In genomic region chr7:265192-265997, GRCh38 we compare ENCODE assay signal across 29 cellular contexts. TPM values are rescaled to one million over a fixed set of nuclear protein-coding genes. Genes with fewer than 3 reads are reported as not detected.
DNase-seq lines count a peak whose midpoint lies in the region; ATAC-seq, FAIRE-seq and TF ChIP-seq lines count a peak whose summit lies in the region.
"Had no signal": no experiment of that assay in that cellular context is flagged by ENCODE, and none has a peak within 500 bp of the region (broad histone marks: within the 10 kb centered on the region; RNA-seq: fewer than 3 reads in every experiment).

No MANE protein-coding gene starts in this region.

- TF ChIP-seq CTCF in kidney (IDR thresholded peaks at IDR 0.05; ENCODE audit: borderline replicate concordance, extremely low read depth, insufficient read depth) (no peak), spleen (IDR thresholded peaks at IDR 0.05 in 8 of 11, conservative IDR thresholded peaks at IDR 0.05 in 3 of 11) (no peak), coronary artery (IDR thresholded peaks at IDR 0.05) (no peak)

- FAIRE-seq in kidney (lab: Jason Lieb, UNC), result no peak
- FAIRE-seq: A204.1, G401.6, GM19239 had no signal

- no peaks in the 10 kb centered on the region for H3K27me3 ChIP-seq in spleen (replicated peaks in 1 of 7)
- H3K27me3 ChIP-seq: BLaER1 treated with 17β-estradiol and CSF1 and Interleukin-3, amounts not matched to agents 10 nM and 100 nM had no signal

- peaks cover under 1 to 8% of the 10 kb centered on the region in 2 donors for H3K36me3 ChIP-seq in kidney (ENCODE audit: control insufficient read depth in 1 of 2, insufficient read depth in 2 of 2, low read length in 2 of 2)
- H3K36me3 ChIP-seq in spleen, result peaks cover 0 to 9% (median 2%) of the 10 kb centered on the region in 6 donors

- DNase-seq in activated effector memory CD4-positive, alpha-beta T cell treated with anti-CD3 and anti-CD28 coated beads, Interleukin-2, amount 50 U/mL, for 16 hours, result peak; percentile 62
- DNase-seq in activated effector memory CD4-positive, alpha-beta T cell treated with Interleukin-2 at 50 U/mL for 16 hours, result no peak
- DNase-seq in RPMI7951 (ENCODE audit: low read depth), result peak; percentile 69
- peak; percentile 75 for DNase-seq in kidney
- peak; percentile 44 for DNase-seq in spleen
- DNase-seq in coronary artery (ENCODE audit: low spot score), result no peak
- DNase-seq in NCI-H2196 (lab: John Stamatoyannopoulos, UW; ENCODE audit: unreplicated experiment), result no peak
- DNase-seq: activated B cell treated with CpG ODN at 0.5 μM for 24 hours; activated CD4-positive, alpha-beta memory T cell treated with anti-CD3 and anti-CD28 coated beads, Interleukin-2, amount 10 ng/mL, durations not matched to agents 7 days and 5 days; activated T-cell treated with anti-CD3 and anti-CD28 coated beads for 4 hours; GOT3; KG1; midbrain; MV-4-11; NCI-H1694 treated with DMSO at 0.1 percent for 48 hours; NCI-H226; NCI-H82; OCI-M1; stimulated activated CD8-positive, alpha-beta memory T cell treated with anti-CD3 and anti-CD28 coated beads, Interleukin-4, amount 100 ng/mL, for 48 hours had no signal

- H3K4me1 ChIP-seq in kidney (ENCODE audit: control insufficient read depth in 1 of 2, insufficient read depth in 1 of 2, low read depth in 1 of 2, low read length in 2 of 2), result no peaks in the 10 kb centered on the region
- H3K4me1 ChIP-seq in spleen, result peaks cover 0 to 9% (median 0%) of the 10 kb centered on the region in 6 donors
- H3K4me1 ChIP-seq: gastroesophageal sphincter had no signal

- 78 to 83% (median 79%) methylated on average over 25 of the region's 25 CpGs for WGBS in spleen, 5 donors

- H3K9me3 ChIP-seq in kidney (ENCODE audit: control insufficient read depth in 1 of 2, low read length in 2 of 2) (peaks cover 0 to 7% of the 10 kb centered on the region in 2 donors), spleen (peaks cover 0 to 36% (median 16%) of the 10 kb centered on the region in 8 donors)

- H3K9ac ChIP-seq in kidney (ENCODE audit: low read length in 2 of 2), result no peak overlapping the region
- H3K9ac ChIP-seq: BLaER1 treated with 17β-estradiol and CSF1 and Interleukin-3, amounts not matched to agents 10 nM and 100 nM had no signal

- intact Hi-C loops in kidney (cut with DNase I) (no loop called here), spleen (cut with DNase I; ENCODE audit: low total_unique reads) (no loop called here)

- TF ChIP-seq POLR2A in spleen (IDR thresholded peaks at IDR 0.05), result no peak

- H3K27ac ChIP-seq in kidney (ENCODE audit: low read depth in 2 of 2, low read length in 2 of 2) (peak overlapping the region; percentile 34 to 54), spleen (no peak overlapping the region), coronary artery (no peak overlapping the region)
- H3K27ac ChIP-seq: gastroesophageal sphincter had no signal

- ATAC-seq in HG03342 (IDR thresholded peaks at IDR 0.05; ENCODE audit: unreplicated experiment), result no peak
- ATAC-seq: gastroesophageal sphincter had no signal

- no peak overlapping the region for H3K4me3 ChIP-seq in kidney (ENCODE audit: low read length in 2 of 2)
- H3K4me3 ChIP-seq in spleen, result no peak overlapping the region
- no peak overlapping the region for H3K4me3 ChIP-seq in coronary artery
- H3K4me3 ChIP-seq: BLaER1 treated with 17β-estradiol and CSF1 and Interleukin-3, amounts not matched to agents 10 nM and 100 nM; gastroesophageal sphincter had no signal

RNA-seq across cellular contexts. Expression of gene FOXL3, which starts 24.6 kb away (rescaled TPM):
- total RNA-seq in RPMI7951 (2014; rRNA removed; shearing (Covaris generic)), result not detected in 2 replicates
- total RNA-seq in kidney (not detected), spleen (not detected)
- polyA plus RNA-seq in kidney (ENCODE audit: insufficient read depth, low read depth, low replicate concordance) (not detected), spleen (not detected)
- total RNA-seq: activated B cell treated with CpG ODN at 0.5 μM for 24 hours; activated CD4-positive, alpha-beta memory T cell treated with anti-CD3 and anti-CD28 coated beads, Interleukin-2, amount 10 ng/mL, durations not matched to agents 7 days and 5 days; gastroesophageal sphincter; renal cortical epithelial cell; SK-MEL-5; urinary bladder had no signal
- polyA plus RNA-seq: esophagus, urinary bladder had no signal

Comparison
In these comparisons a context has a peak if more than half of its experiments do, and no peak if none do; other contexts are left out.
1. DNase-seq: peak in activated effector memory CD4-positive, alpha-beta T cell treated with anti-CD3 and anti-CD28 coated beads, Interleukin-2, amount 50 U/mL, for 16 hours (single experiment), RPMI7951 (single experiment), kidney (single experiment) and spleen (single experiment); none in activated effector memory CD4-positive, alpha-beta T cell treated with Interleukin-2 at 50 U/mL for 16 hours (single experiment), coronary artery (single experiment) and NCI-H2196 (single experiment).
2. H3K27ac ChIP-seq: peak in kidney (2 of 2); none in spleen (0 of 8) and coronary artery (0 of 2).